Comparison of ENCODE assay signal across 1 cellular context in genomic region chr6:53306819-53307347, GRCh38.
TF ChIP-seq lines count a peak whose summit lies in the region.

No MANE protein-coding gene starts in this region.

TF ChIP-seq in HepG2, 621 proteins besides CTCF, POLR2A, EP300 and RAD21 (continued from another document and continues in another):
- TF ChIP-seq NFKB2 (CRISPR knock-in tag; IDR thresholded peaks at IDR 0.05; ENCODE audit: borderline replicate concordance): no peak
- TF ChIP-seq SOX13 (IDR thresholded peaks at IDR 0.05): no peak
- TF ChIP-seq SOX13 (CRISPR knock-in tag; conservative IDR thresholded peaks at IDR 0.05 in 1 of 2, IDR thresholded peaks at IDR 0.05 in 1 of 2): peak in 1 of 2 experiments; percentile 56; a peak in 2 of 4 replicates
- TF ChIP-seq STAT5B (CRISPR knock-in tag; IDR thresholded peaks at IDR 0.05): no peak
- no peak for TF ChIP-seq ZIK1 (CRISPR knock-in tag; IDR thresholded peaks at IDR 0.05; ENCODE audit: borderline replicate concordance, low read depth)
- TF ChIP-seq ZNF83 (CRISPR knock-in tag; IDR thresholded peaks at IDR 0.05; ENCODE audit: borderline replicate concordance): no peak
- no peak for TF ChIP-seq MXD4 (CRISPR knock-in tag; IDR thresholded peaks at IDR 0.05)
- no peak for TF ChIP-seq KIAA2018 (CRISPR knock-in tag; IDR thresholded peaks at IDR 0.05; ENCODE audit: borderline replicate concordance)
- TF ChIP-seq KDM5B (CRISPR knock-in tag; IDR thresholded peaks at IDR 0.05; ENCODE audit: borderline replicate concordance): no peak
- TF ChIP-seq KAT2B (IDR thresholded peaks at IDR 0.05; ENCODE audit: borderline replicate concordance, low read depth, low read length): no peak
- TF ChIP-seq DRAP1 (CRISPR knock-in tag; IDR thresholded peaks at IDR 0.05): no peak
- no peak for TF ChIP-seq ZBTB25 (CRISPR knock-in tag; IDR thresholded peaks at IDR 0.05)
- no peak for TF ChIP-seq SP4 (CRISPR knock-in tag; IDR thresholded peaks at IDR 0.05)
- TF ChIP-seq MYNN (CRISPR knock-in tag; IDR thresholded peaks at IDR 0.05; ENCODE audit: low read depth): no peak
- TF ChIP-seq NAIF1 (CRISPR knock-in tag; IDR thresholded peaks at IDR 0.05; ENCODE audit: borderline replicate concordance): no peak
- 0 out of 2 replicates have a peak, but pooled peaks have one; percentile 16 for TF ChIP-seq ZNF629 (CRISPR knock-in tag; conservative IDR thresholded peaks at IDR 0.05)
- no peak for TF ChIP-seq ATF1 (CRISPR knock-in tag; IDR thresholded peaks at IDR 0.05)
- TF ChIP-seq AGO2 (optimal IDR thresholded peaks at IDR 0.05; ENCODE audit: low read depth, low read length): no peak
- TF ChIP-seq TEAD3 (CRISPR knock-in tag; optimal IDR thresholded peaks at IDR 0.05; ENCODE audit: borderline replicate concordance): no peak
- TF ChIP-seq PRDM4 (CRISPR knock-in tag; IDR thresholded peaks at IDR 0.05; ENCODE audit: borderline replicate concordance): no peak
- TF ChIP-seq MTF2 (CRISPR knock-in tag; IDR thresholded peaks at IDR 0.05; ENCODE audit: borderline replicate concordance): peak; percentile 79; the same call in 1 of the 2 replicates
- no peak for TF ChIP-seq CREB1 (IDR thresholded peaks at IDR 0.05)
- TF ChIP-seq CREB1 (CRISPR knock-in tag; IDR thresholded peaks at IDR 0.05): peak; percentile 61; the same call in 1 of the 2 replicates
- TF ChIP-seq ZMYM2 (CRISPR knock-in tag; IDR thresholded peaks at IDR 0.05): no peak
- TF ChIP-seq ZNF501 (CRISPR knock-in tag; IDR thresholded peaks at IDR 0.05): no peak
- TF ChIP-seq TFDP2 (CRISPR knock-in tag; IDR thresholded peaks at IDR 0.05): no peak
- no peak for TF ChIP-seq SOX6 (IDR thresholded peaks at IDR 0.05)
- peak; percentile 75 for TF ChIP-seq SOX6 (CRISPR knock-in tag; IDR thresholded peaks at IDR 0.05)
- peak; percentile 93 for TF ChIP-seq ZNF652 (CRISPR knock-in tag; IDR thresholded peaks at IDR 0.05; ENCODE audit: borderline replicate concordance, low read depth)
- TF ChIP-seq TARDBP (CRISPR knock-in tag; IDR thresholded peaks at IDR 0.05): 0 out of 2 replicates have a peak, but pooled peaks have one; percentile 49
- no peak for TF ChIP-seq ZNF280B (CRISPR knock-in tag; IDR thresholded peaks at IDR 0.05; ENCODE audit: borderline replicate concordance)
- TF ChIP-seq RXRB (CRISPR knock-in tag; IDR thresholded peaks at IDR 0.05; ENCODE audit: borderline replicate concordance): peak; percentile 52; the same call in 1 of the 2 replicates
- peak; percentile 82 for TF ChIP-seq HNF4G (IDR thresholded peaks at IDR 0.05; ENCODE audit: borderline replicate concordance, low read depth, low read length)
- TF ChIP-seq HNF4G (CRISPR knock-in tag; IDR thresholded peaks at IDR 0.05; ENCODE audit: borderline replicate concordance, low read depth): no peak; the same call in 1 of the 2 replicates
- TF ChIP-seq ZNF34 (CRISPR knock-in tag; IDR thresholded peaks at IDR 0.05; ENCODE audit: borderline replicate concordance): no peak
- peak; percentile 78; the same call in 1 of the 2 replicates for TF ChIP-seq AHDC1 (CRISPR knock-in tag; IDR thresholded peaks at IDR 0.05; ENCODE audit: borderline replicate concordance)
- TF ChIP-seq MTA3 (CRISPR knock-in tag; IDR thresholded peaks at IDR 0.05): no peak
- no peak for TF ChIP-seq ATF7-NPFF (CRISPR knock-in tag; IDR thresholded peaks at IDR 0.05; ENCODE audit: low read depth)
- no peak for TF ChIP-seq KLF13 (CRISPR knock-in tag; IDR thresholded peaks at IDR 0.05)
- TF ChIP-seq GTF2F1 (IDR thresholded peaks at IDR 0.05; ENCODE audit: low read length): no peak
- no peak for TF ChIP-seq ZFP36L1 (CRISPR knock-in tag; IDR thresholded peaks at IDR 0.05)
- TF ChIP-seq POLR2G (IDR thresholded peaks at IDR 0.05; ENCODE audit: low read depth, low read length): no peak
- TF ChIP-seq ZNF724P (CRISPR knock-in tag; IDR thresholded peaks at IDR 0.05; ENCODE audit: borderline replicate concordance): no peak
